ENCODE assay signal across 10 cellular contexts in the genomic region with DNA sequence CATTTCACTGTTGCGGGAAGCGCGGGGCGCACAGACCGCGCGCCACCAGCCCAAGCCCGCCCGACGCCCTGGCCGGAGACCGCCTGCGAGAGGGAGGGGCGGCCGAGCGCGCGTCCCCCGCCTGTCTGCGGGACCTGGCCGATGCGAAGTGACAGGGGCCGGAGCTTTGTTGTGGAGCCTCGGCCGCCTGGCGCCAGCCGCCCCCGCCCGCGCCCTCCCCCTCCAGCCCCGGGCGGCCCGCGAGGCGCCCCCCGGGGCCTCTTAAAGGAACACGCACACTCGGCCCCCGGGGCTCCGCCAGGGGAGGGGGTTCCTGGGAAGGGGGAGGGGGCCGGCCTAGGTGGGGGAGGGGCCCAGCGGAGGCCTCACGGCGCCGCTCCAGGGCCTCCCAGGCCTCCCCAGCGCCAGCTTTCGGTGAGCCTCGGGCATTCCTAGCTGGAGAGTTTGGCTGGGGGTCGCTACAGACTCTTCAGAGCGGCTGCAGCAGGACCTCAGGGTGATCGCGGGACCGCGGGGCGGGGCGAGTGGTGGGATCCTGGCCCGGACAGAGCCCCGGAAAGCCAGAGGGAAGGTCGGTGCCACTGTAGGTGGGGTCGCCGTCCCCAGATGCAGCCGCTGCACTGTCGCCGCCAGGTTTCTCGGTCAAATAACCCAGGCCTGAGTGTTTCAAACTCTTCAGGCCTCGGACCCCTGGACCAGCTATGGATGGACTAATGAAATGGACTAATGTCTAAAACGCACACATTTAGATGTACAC. TPM values are rescaled to one million over a fixed set of nuclear protein-coding genes. Genes with fewer than 3 reads are reported as not detected.
A peak's percentile ranks its signal among the peaks of the same experiment; 100 is the strongest.
DNase-seq lines count a peak whose midpoint lies in the region; ATAC-seq and TF ChIP-seq lines count a peak whose summit lies in the region.
"Had no signal": no experiment of that assay in that cellular context is flagged by ENCODE, and none has a peak within 500 bp of the region (broad histone marks: within the 10 kb centered on the region; RNA-seq: fewer than 3 reads in every experiment).

No MANE protein-coding gene starts in this region.

- H3K27ac Mint-ChIP-seq in activated CD8-positive, alpha-beta memory T cell treated with anti-CD3 and anti-CD28 coated beads, Interleukin-2, amount 10 ng/mL, durations not matched to agents 7 days and 5 days, result no peak overlapping the region
- no peak overlapping the region for H3K27ac Mint-ChIP-seq in activated CD4-positive, alpha-beta memory T cell treated with anti-CD3 and anti-CD28 coated beads, Interleukin-2, amount 10 ng/mL, durations not matched to agents 7 days and 5 days
- H3K27ac Mint-ChIP-seq: CD4-positive, alpha-beta T cell had no signal

- H3K4me1 Mint-ChIP-seq in activated CD8-positive, alpha-beta memory T cell treated with anti-CD3 and anti-CD28 coated beads, Interleukin-2, amount 10 ng/mL, durations not matched to agents 7 days and 5 days, result peaks cover 14% of the 10 kb centered on the region
- H3K4me1 Mint-ChIP-seq in activated CD4-positive, alpha-beta memory T cell treated with anti-CD3 and anti-CD28 coated beads, Interleukin-2, amount 10 ng/mL, durations not matched to agents 7 days and 5 days, result peaks cover 14% of the 10 kb centered on the region

- POLR2A ChIA-PET in activated CD4-positive, alpha-beta memory T cell treated with anti-CD3 and anti-CD28 coated beads, Interleukin-2, amount 10 ng/mL, durations not matched to agents 7 days and 5 days (lab: Charles Lee), result no interaction called here

- H3K4me3 ChIP-seq in epithelial cell of proximal tubule (ENCODE audit: low read depth, low read length), result peak overlapping the region; percentile 75
- no peak overlapping the region for H3K4me3 ChIP-seq in mucosa of stomach (ENCODE audit: low read length)
- H3K4me3 ChIP-seq in uterus, result peak overlapping the region; percentile 41 to 45

- intact Hi-C loops in uterus (cut with DNase I; ENCODE audit: low total_unique reads), result loop anchor here (10.0 kb wide), 1 partner anchor 392 kb away; no protein-coding TSS in a partner anchor

- H3K4me1 ChIP-seq in mucosa of stomach (ENCODE audit: control insufficient read depth, insufficient read depth, low read length) (peaks cover 43% of the 10 kb centered on the region), uterus (peaks cover 0 to 7% of the 10 kb centered on the region in 2 donors)

- peaks cover 55% of the 10 kb centered on the region for H3K27me3 Mint-ChIP-seq in activated CD8-positive, alpha-beta memory T cell treated with anti-CD3 and anti-CD28 coated beads, Interleukin-2, amount 10 ng/mL, durations not matched to agents 7 days and 5 days
- peaks cover 51% of the 10 kb centered on the region for H3K27me3 Mint-ChIP-seq in activated CD4-positive, alpha-beta memory T cell treated with anti-CD3 and anti-CD28 coated beads, Interleukin-2, amount 10 ng/mL, durations not matched to agents 7 days and 5 days

- H3K36me3 ChIP-seq in mucosa of stomach (ENCODE audit: control insufficient read depth, insufficient read depth, low read length) (no peaks in the 10 kb centered on the region), uterus (no peaks in the 10 kb centered on the region)

- H3K27me3 ChIP-seq in mucosa of stomach (ENCODE audit: control insufficient read depth, insufficient read depth, low read length) (peaks cover 75% of the 10 kb centered on the region), uterus (peaks cover 0 to 10% of the 10 kb centered on the region in 2 donors)

- H3K4me3 Mint-ChIP-seq in activated CD8-positive, alpha-beta memory T cell treated with anti-CD3 and anti-CD28 coated beads, Interleukin-2, amount 10 ng/mL, durations not matched to agents 7 days and 5 days, result peak overlapping the region; percentile 11
- H3K4me3 Mint-ChIP-seq in activated CD4-positive, alpha-beta memory T cell treated with anti-CD3 and anti-CD28 coated beads, Interleukin-2, amount 10 ng/mL, durations not matched to agents 7 days and 5 days, result no peak overlapping the region
- H3K4me3 Mint-ChIP-seq: activated T-cell treated with anti-CD3 and anti-CD28 coated beads, Interleukin-2, amount 50 U/mL, for 24 hours; CD4-positive, alpha-beta T cell had no signal

- TF ChIP-seq POLR2A in uterus (IDR thresholded peaks at IDR 0.05), result no peak

- H3K27ac ChIP-seq in uterus, result peak overlapping the region; percentile 83 to 91

- TF ChIP-seq CTCF in epithelial cell of proximal tubule (conservative IDR thresholded peaks at IDR 0.05; ENCODE audit: low read depth, low read length) (no peak), uterus (IDR thresholded peaks at IDR 0.05) (no peak)

- no peak for DNase-seq in activated CD8-positive, alpha-beta memory T cell treated with anti-CD3 and anti-CD28 coated beads, Interleukin-2, amount 10 ng/mL, durations not matched to agents 7 days and 5 days
- no peak for DNase-seq in activated CD8-positive, alpha-beta memory T cell treated with anti-CD3 and anti-CD28 coated beads, Interleukin-2, amount 50 U/mL, for 4 hours
- DNase-seq in epithelial cell of proximal tubule (ENCODE audit: low read depth), result no peak
- no peak for DNase-seq in uterus
- DNase-seq in NCI-H446 treated with DMSO at 0.1 percent for 48 hours (lab: John Stamatoyannopoulos, UW), result no peak
- DNase-seq in activated CD4-positive, alpha-beta memory T cell treated with anti-CD3 and anti-CD28 coated beads, Interleukin-2, amount 10 ng/mL, durations not matched to agents 7 days and 5 days, result no peak
- no peak for DNase-seq in putamen (ENCODE audit: low spot score)
- DNase-seq: activated T-cell treated with anti-CD3 and anti-CD28 coated beads, Interleukin-2, amount 50 U/mL, for 24 hours; CD4-positive, alpha-beta T cell had no signal

- no peaks in the 10 kb centered on the region for H3K9me3 Mint-ChIP-seq in activated CD8-positive, alpha-beta memory T cell treated with anti-CD3 and anti-CD28 coated beads, Interleukin-2, amount 10 ng/mL, durations not matched to agents 7 days and 5 days (ENCODE audit: low read depth)
- no peaks in the 10 kb centered on the region for H3K9me3 Mint-ChIP-seq in activated CD4-positive, alpha-beta memory T cell treated with anti-CD3 and anti-CD28 coated beads, Interleukin-2, amount 10 ng/mL, durations not matched to agents 7 days and 5 days
- H3K9me3 Mint-ChIP-seq: activated T-cell treated with anti-CD3 and anti-CD28 coated beads, Interleukin-2, amount 50 U/mL, for 24 hours; CD4-positive, alpha-beta T cell had no signal

- CTCF ChIA-PET in activated CD8-positive, alpha-beta memory T cell treated with anti-CD3 and anti-CD28 coated beads, Interleukin-2, amount 10 ng/mL, durations not matched to agents 7 days and 5 days (lab: Charles Lee), result interaction anchor here (0.6 to 2.9 kb wide), 4 partner anchors 12 to 396 kb away, joined by 3 to 10 read pairs (median 4); no protein-coding TSS in a partner anchor
- CTCF ChIA-PET in activated CD4-positive, alpha-beta memory T cell treated with anti-CD3 and anti-CD28 coated beads, Interleukin-2, amount 10 ng/mL, durations not matched to agents 7 days and 5 days (lab: Charles Lee), result no interaction called here

- ATAC-seq in activated CD8-positive, alpha-beta memory T cell treated with anti-CD3 and anti-CD28 coated beads, Interleukin-2, amount 10 ng/mL, durations not matched to agents 7 days and 5 days, result no peak

- H3K36me3 Mint-ChIP-seq in activated CD8-positive, alpha-beta memory T cell treated with anti-CD3 and anti-CD28 coated beads, Interleukin-2, amount 10 ng/mL, durations not matched to agents 7 days and 5 days, result no peaks in the 10 kb centered on the region
- H3K36me3 Mint-ChIP-seq in activated CD4-positive, alpha-beta memory T cell treated with anti-CD3 and anti-CD28 coated beads, Interleukin-2, amount 10 ng/mL, durations not matched to agents 7 days and 5 days (ENCODE audit: low read depth), result peaks cover 4% of the 10 kb centered on the region

- H3K9me3 ChIP-seq in mucosa of stomach (ENCODE audit: control insufficient read depth, low read length) (no peaks in the 10 kb centered on the region), uterus (no peaks in the 10 kb centered on the region)

- H3K9ac ChIP-seq in mucosa of stomach (ENCODE audit: low read length), result peak overlapping the region; percentile 49

RNA-seq across cellular contexts. Expression of a gene that starts 2.4 kb away (rescaled TPM):
- total RNA-seq in activated CD8-positive, alpha-beta memory T cell treated with anti-CD3 and anti-CD28 coated beads, Interleukin-2, amount 10 ng/mL, durations not matched to agents 7 days and 5 days, result not detected
- 1.7 and 2.2 TPM in 2 replicates for total RNA-seq in epithelial cell of proximal tubule
- total RNA-seq in uterus, result 10 to 100 TPM in 3 of 4 donors, under 1 TPM in 1; 0.29 to 40.5 (median 27.4) TPM
- total RNA-seq in activated CD4-positive, alpha-beta memory T cell treated with anti-CD3 and anti-CD28 coated beads, Interleukin-2, amount 10 ng/mL, durations not matched to agents 7 days and 5 days, result not detected

RNA-seq across cellular contexts. Expression of a gene that starts 55.0 kb away (rescaled TPM):
- total RNA-seq in activated CD8-positive, alpha-beta memory T cell treated with anti-CD3 and anti-CD28 coated beads, Interleukin-2, amount 10 ng/mL, durations not matched to agents 7 days and 5 days, result not detected
- total RNA-seq in epithelial cell of proximal tubule (not detected in 2 replicates), uterus (not detected)
- total RNA-seq in activated CD4-positive, alpha-beta memory T cell treated with anti-CD3 and anti-CD28 coated beads, Interleukin-2, amount 10 ng/mL, durations not matched to agents 7 days and 5 days, result not detected
- total RNA-seq: CD4-positive, alpha-beta T cell had no signal
